In the genomic region with DNA sequence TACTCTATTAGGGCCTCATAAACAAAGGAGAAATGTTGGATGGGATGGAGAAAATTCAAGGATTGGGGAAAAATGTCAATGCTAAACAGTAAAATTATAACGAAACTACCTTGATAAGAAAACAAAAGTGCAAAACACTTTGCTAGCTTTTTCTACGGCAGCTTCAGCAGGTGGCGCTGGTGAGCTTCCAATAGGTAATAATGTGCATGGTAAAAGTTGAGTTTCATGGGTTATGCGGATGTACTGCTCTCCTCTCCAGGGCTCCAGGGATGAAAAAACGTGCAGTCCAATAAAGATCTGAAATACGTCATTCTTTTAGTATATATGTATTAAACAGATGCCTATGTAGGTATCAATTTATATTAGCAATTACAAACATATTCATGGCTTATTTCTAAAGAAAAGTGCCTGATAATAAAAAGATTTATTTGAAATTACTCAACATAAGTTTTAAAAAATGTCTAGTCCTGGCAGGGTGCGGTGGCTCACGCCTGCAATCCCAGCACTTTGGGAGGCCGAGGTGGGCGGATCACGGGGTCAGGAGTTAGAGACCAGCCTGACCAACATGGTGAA, we compare ENCODE assay signal across 8 cellular contexts.
DNase-seq lines count a peak whose midpoint lies in the region; ATAC-seq and TF ChIP-seq lines count a peak whose summit lies in the region.

No MANE protein-coding gene starts in this region.

- no peaks in the 10 kb centered on the region for H3K4me1 Mint-ChIP-seq in CD8-positive, alpha-beta T cell (ENCODE audit: low read depth)
- H3K4me1 Mint-ChIP-seq in activated CD4-positive, alpha-beta memory T cell treated with anti-CD3 and anti-CD28 coated beads, Interleukin-2, amount 10 ng/mL, durations not matched to agents 7 days and 5 days = no peaks in the 10 kb centered on the region

- no peaks in the 10 kb centered on the region for H3K36me3 ChIP-seq in CD8-positive, alpha-beta T cell (ENCODE audit: insufficient read depth, low read length)
- no peaks in the 10 kb centered on the region for H3K36me3 ChIP-seq in psoas muscle (ENCODE audit: insufficient read depth in 1 of 2, low read depth in 1 of 2)

- intact Hi-C loops in CD8-positive, alpha-beta T cell (cut with DNase I, micrococcal nuclease) = loop anchor here in 1 of 2 experiments (10.0 kb wide), 1 partner anchor 1493 kb away; no protein-coding TSS in a partner anchor
- intact Hi-C loops in psoas muscle (cut with DNase I) = loop anchor here in 1 of 2 donors (10.0 kb wide), 2 partner anchors 1293 to 1493 kb away; no protein-coding TSS in a partner anchor

- H3K4me3 Mint-ChIP-seq in CD8-positive, alpha-beta T cell = no peak overlapping the region
- no peak overlapping the region for H3K4me3 Mint-ChIP-seq in activated CD4-positive, alpha-beta memory T cell treated with anti-CD3 and anti-CD28 coated beads, Interleukin-2, amount 10 ng/mL, durations not matched to agents 7 days and 5 days

- no peak for ATAC-seq in CD8-positive, alpha-beta T cell
- ATAC-seq in GM18520 (IDR thresholded peaks at IDR 0.05; ENCODE audit: unreplicated experiment) = peak; percentile 79
- peak; percentile 70 for ATAC-seq in HG03108 (IDR thresholded peaks at IDR 0.05; ENCODE audit: unreplicated experiment)
- ATAC-seq in psoas muscle = no peak

- no peaks in the 10 kb centered on the region for H3K27me3 ChIP-seq in CD8-positive, alpha-beta T cell (ENCODE audit: insufficient read depth, low read length)
- H3K27me3 ChIP-seq in psoas muscle (ENCODE audit: insufficient read depth in 3 of 3, low read length in 2 of 3) = no peaks in the 10 kb centered on the region

- CTCF ChIA-PET in CD8-positive, alpha-beta T cell (lab: Charles Lee) = no interaction called here
- CTCF ChIA-PET in activated CD4-positive, alpha-beta memory T cell treated with anti-CD3 and anti-CD28 coated beads, Interleukin-2, amount 10 ng/mL, durations not matched to agents 7 days and 5 days (lab: Charles Lee) = interaction anchor here (0.6 to 2.0 kb wide), 5 partner anchors 10 to 142 kb away, joined by 3 to 5 read pairs (median 5); no protein-coding TSS in a partner anchor

- H3K9me3 ChIP-seq in CD8-positive, alpha-beta T cell (ENCODE audit: low read length) = no peaks in the 10 kb centered on the region
- no peaks in the 10 kb centered on the region for H3K9me3 ChIP-seq in psoas muscle

- WGBS in psoas muscle, 3 donors = 43 to 48% (median 47%) methylated on average over 11 of the region's 11 CpGs

- no peak overlapping the region for H3K27ac ChIP-seq in CD8-positive, alpha-beta T cell (ENCODE audit: low read depth, low read length)
- no peak overlapping the region for H3K27ac ChIP-seq in psoas muscle

- DNase-seq in CD8-positive, alpha-beta T cell = no peak
- peak; percentile 0 for DNase-seq in NCI-H345 treated with DMSO at 0.1 percent for 48 hours (lab: John Stamatoyannopoulos, UW; ENCODE audit: unreplicated experiment)
- DNase-seq in activated CD4-positive, alpha-beta memory T cell treated with anti-CD3 and anti-CD28 coated beads, Interleukin-2, amount 10 ng/mL, durations not matched to agents 7 days and 5 days = peak; percentile 48
- peak; percentile 4 for DNase-seq in glomerular endothelial cell (ENCODE audit: extremely low read depth, low read depth, low spot score)
- DNase-seq in psoas muscle = peak in 1 of 2 donors; percentile 15
- no peak for DNase-seq in NCI-H128 (lab: John Stamatoyannopoulos, UW; ENCODE audit: unreplicated experiment)

- no peaks in the 10 kb centered on the region for H3K4me1 ChIP-seq in CD8-positive, alpha-beta T cell (ENCODE audit: insufficient read depth, low read length)
- H3K4me1 ChIP-seq in psoas muscle = no peaks in the 10 kb centered on the region

- POLR2A ChIA-PET in CD8-positive, alpha-beta T cell (lab: Charles Lee) = no interaction called here
- POLR2A ChIA-PET in activated CD4-positive, alpha-beta memory T cell treated with anti-CD3 and anti-CD28 coated beads, Interleukin-2, amount 10 ng/mL, durations not matched to agents 7 days and 5 days (lab: Charles Lee) = no interaction called here

- no peaks in the 10 kb centered on the region for H3K36me3 Mint-ChIP-seq in CD8-positive, alpha-beta T cell
- H3K36me3 Mint-ChIP-seq in activated CD4-positive, alpha-beta memory T cell treated with anti-CD3 and anti-CD28 coated beads, Interleukin-2, amount 10 ng/mL, durations not matched to agents 7 days and 5 days (ENCODE audit: low read depth) = no peaks in the 10 kb centered on the region

- peak; percentile 32 for TF ChIP-seq CTCF in CD8-positive, alpha-beta T cell (IDR thresholded peaks at IDR 0.05)
- peak; percentile 48 for TF ChIP-seq CTCF in psoas muscle (IDR thresholded peaks at IDR 0.05)

- no peaks in the 10 kb centered on the region for H3K9me3 Mint-ChIP-seq in CD8-positive, alpha-beta T cell
- no peaks in the 10 kb centered on the region for H3K9me3 Mint-ChIP-seq in activated CD4-positive, alpha-beta memory T cell treated with anti-CD3 and anti-CD28 coated beads, Interleukin-2, amount 10 ng/mL, durations not matched to agents 7 days and 5 days

- H3K27me3 Mint-ChIP-seq in CD8-positive, alpha-beta T cell (ENCODE audit: low read depth) = no peaks in the 10 kb centered on the region
- H3K27me3 Mint-ChIP-seq in activated CD4-positive, alpha-beta memory T cell treated with anti-CD3 and anti-CD28 coated beads, Interleukin-2, amount 10 ng/mL, durations not matched to agents 7 days and 5 days = no peaks in the 10 kb centered on the region

- no peak overlapping the region for H3K27ac Mint-ChIP-seq in CD8-positive, alpha-beta T cell
- H3K27ac Mint-ChIP-seq in activated CD4-positive, alpha-beta memory T cell treated with anti-CD3 and anti-CD28 coated beads, Interleukin-2, amount 10 ng/mL, durations not matched to agents 7 days and 5 days = no peak overlapping the region

- H3K4me3 ChIP-seq in CD8-positive, alpha-beta T cell (ENCODE audit: low read depth, low read length) = no peak overlapping the region
- no peak overlapping the region for H3K4me3 ChIP-seq in psoas muscle

Comparison
In these comparisons a context has a peak if more than half of its experiments do, and no peak if none do; other contexts are left out.
1. ATAC-seq: peak in GM18520 (single experiment) and HG03108 (single experiment); none in CD8-positive, alpha-beta T cell (single experiment) and psoas muscle (0 of 4).
2. DNase-seq: peak in NCI-H345 treated with DMSO at 0.1 percent for 48 hours (single experiment), activated CD4-positive, alpha-beta memory T cell treated with anti-CD3 and anti-CD28 coated beads, Interleukin-2, amount 10 ng/mL, durations not matched to agents 7 days and 5 days (single experiment) and glomerular endothelial cell (single experiment); none in CD8-positive, alpha-beta T cell (0 of 7) and NCI-H128 (single experiment).